Comparison of ENCODE assay signal across 7 cellular contexts in genomic region chr1:161182214-161182613, GRCh38. TPM values are rescaled to one million over a fixed set of nuclear protein-coding genes. Genes with fewer than 3 reads are reported as not detected.
A peak's percentile ranks its signal among the peaks of the same experiment; 100 is the strongest.
DNase-seq lines count a peak whose midpoint lies in the region; ATAC-seq and TF ChIP-seq lines count a peak whose summit lies in the region.

No MANE protein-coding gene starts in this region.

- peak overlapping the region; percentile 63 for H3K27ac ChIP-seq in lower lobe of right lung

- H3K9me3 ChIP-seq in lower lobe of right lung = no peaks in the 10 kb centered on the region

- H3K27me3 ChIP-seq in lower lobe of right lung (ENCODE audit: low read depth) = no peaks in the 10 kb centered on the region

- H3K4me1 ChIP-seq in lower lobe of right lung = peaks cover 56% of the 10 kb centered on the region

- DNase-seq in HS-5 (ENCODE audit: low read depth) = peak; percentile 80
- peak; percentile 62 for DNase-seq in activated T-cell treated with anti-CD3 and anti-CD28 coated beads for 24 hours (ENCODE audit: low read depth)
- DNase-seq in lower lobe of right lung = no peak
- no peak for DNase-seq in HPDE6-E6E7 (ENCODE audit: extremely low spot score)
- DNase-seq in NCI-H510A (lab: John Stamatoyannopoulos, UW) = no peak

- ATAC-seq in GM19351 (IDR thresholded peaks at IDR 0.05; ENCODE audit: unreplicated experiment) (peak; percentile 45), lower lobe of right lung (no peak), GM19397 (IDR thresholded peaks at IDR 0.05; ENCODE audit: unreplicated experiment) (no peak)

- no peak overlapping the region for H3K4me3 ChIP-seq in lower lobe of right lung

- no peak for TF ChIP-seq CTCF in lower lobe of right lung (IDR thresholded peaks at IDR 0.05)

- intact Hi-C loops in lower lobe of right lung (cut with DNase I) = no loop called here

- no peaks in the 10 kb centered on the region for H3K36me3 ChIP-seq in lower lobe of right lung

RNA-seq across cellular contexts. Expression of gene B4GALT3, which starts 4.9 kb away (rescaled TPM):
- 29.6 TPM for total RNA-seq in lower lobe of right lung

RNA-seq across cellular contexts. Expression of gene PPOX, which starts 16.0 kb away (rescaled TPM):
- 24.1 TPM for total RNA-seq in lower lobe of right lung

RNA-seq across cellular contexts. Expression of gene ADAMTS4, which starts 16.6 kb away (rescaled TPM):
- total RNA-seq in lower lobe of right lung = 1.4 TPM

RNA-seq across cellular contexts. Expression of gene NDUFS2, which starts 20.0 kb away (rescaled TPM):
- 66.3 TPM for total RNA-seq in lower lobe of right lung

RNA-seq across cellular contexts. Expression of gene USP21, which starts 22.9 kb away (rescaled TPM):
- 32.2 TPM for total RNA-seq in lower lobe of right lung

Comparison
In these comparisons a context has a peak if more than half of its experiments do, and no peak if none do; other contexts are left out.
1. DNase-seq: peak in HS-5 (single experiment) and activated T-cell treated with anti-CD3 and anti-CD28 coated beads for 24 hours (single experiment); none in lower lobe of right lung (single experiment), HPDE6-E6E7 (single experiment) and NCI-H510A (single experiment).